ENCODE assay signal across 26 cellular contexts in genomic region chr10:64014281-64014680, GRCh38.
"Had no signal": no experiment of that assay in that cellular context is flagged by ENCODE, and none has a peak within 500 bp of the region (broad histone marks: within the 10 kb centered on the region; RNA-seq: fewer than 3 reads in every experiment).

No MANE protein-coding gene starts in this region.

- H3K4me1 ChIP-seq: left ventricle myocardium inferior, pancreas, prostate gland, sigmoid colon, tibial nerve, uterus had no signal

- H3K9me3 ChIP-seq: mucosa of descending colon, pancreas, prostate gland, sigmoid colon, uterus had no signal

- H3K27ac Mint-ChIP-seq: naive thymus-derived CD4-positive, alpha-beta T cell; natural killer cell treated with Interleukin-12 subunit alpha and Interleukin-12 subunit beta and Interleukin-15 and Interleukin-18, amount 100 ng/mL, for 72 hours; stimulated activated memory B cell treated with anti-CD40 and anti-IgM and Interleukin-4, amounts not matched to agents 10 μg/mL and 1 μg/mL and 100 μg/mL, for 72 hours; stimulated activated naive CD8-positive, alpha-beta T cell treated with anti-CD3 and anti-CD28 coated beads, Interleukin-15, amount 100 ng/mL, for 72 hours; type B pancreatic cell had no signal

- H3K36me3 Mint-ChIP-seq: naive thymus-derived CD4-positive, alpha-beta T cell; natural killer cell treated with Interleukin-12 subunit alpha and Interleukin-12 subunit beta and Interleukin-15 and Interleukin-18, amount 100 ng/mL, for 72 hours; stimulated activated memory B cell treated with anti-CD40 and anti-IgM and Interleukin-4, amounts not matched to agents 10 μg/mL and 1 μg/mL and 100 μg/mL, for 72 hours; type B pancreatic cell had no signal

- H3K4me2 ChIP-seq: smooth muscle cell had no signal

- H3K4me3 Mint-ChIP-seq: naive thymus-derived CD4-positive, alpha-beta T cell; natural killer cell treated with Interleukin-12 subunit alpha and Interleukin-12 subunit beta and Interleukin-15 and Interleukin-18, amount 100 ng/mL, for 72 hours; neural crest cell; stimulated activated memory B cell treated with anti-CD40 and anti-IgM and Interleukin-4, amounts not matched to agents 10 μg/mL and 1 μg/mL and 100 μg/mL, for 72 hours; stimulated activated naive CD8-positive, alpha-beta T cell treated with anti-CD3 and anti-CD28 coated beads, Interleukin-15, amount 100 ng/mL, for 72 hours; type B pancreatic cell had no signal

- DNase-seq: islet precursor cell; left ventricle myocardium inferior; midbrain; mucosa of descending colon; naive thymus-derived CD4-positive, alpha-beta T cell; nucleus accumbens; pancreas; retina; right cardiac atrium; sigmoid colon; stimulated activated CD4-positive, alpha-beta T cell treated with anti-CD3 and anti-CD28 coated beads, Interleukin-1b, Interleukin-23, amount 100 ng/mL, for 48 hours; stimulated activated CD4-positive, alpha-beta T cell treated with anti-CD3 and anti-CD28 coated beads, Interleukin-2, amount 100 ng/mL, for 48 hours; stimulated activated CD4-positive, alpha-beta T cell treated with anti-CD3 and anti-CD28 coated beads, Interleukin-4, amount 100 ng/mL, for 4 hours; stimulated activated CD8-positive, alpha-beta memory T cell treated with anti-CD3 and anti-CD28 coated beads, Interleukin-4, amount 100 ng/mL, for 48 hours; stimulated activated naive CD4-positive, alpha-beta T cell treated with Interleukin-2 at 50 U/mL for 16 hours; stimulated activated naive CD8-positive, alpha-beta T cell treated with anti-CD3 and anti-CD28 coated beads, Interleukin-15, amount 100 ng/mL, for 72 hours; substantia nigra; uterus had no signal

- H3K4me3 ChIP-seq: left ventricle myocardium inferior, lung, mucosa of descending colon, pancreas, prostate gland, sigmoid colon, smooth muscle cell, tibial nerve, uterus had no signal

- H3K4me1 Mint-ChIP-seq: naive thymus-derived CD4-positive, alpha-beta T cell; stimulated activated memory B cell treated with anti-CD40 and anti-IgM and Interleukin-4, amounts not matched to agents 10 μg/mL and 1 μg/mL and 100 μg/mL, for 72 hours; stimulated activated naive CD8-positive, alpha-beta T cell treated with anti-CD3 and anti-CD28 coated beads, Interleukin-15, amount 100 ng/mL, for 72 hours had no signal

- H3K27me3 ChIP-seq: pancreas, sigmoid colon, tibial nerve, uterus had no signal

- H3K36me3 ChIP-seq: left ventricle myocardium inferior, pancreas, prostate gland, sigmoid colon, tibial nerve, uterus had no signal

- FAIRE-seq: pancreas had no signal

- H3K27ac ChIP-seq: left ventricle myocardium inferior, pancreas, prostate gland, sigmoid colon, tibial nerve, uterus had no signal

- ATAC-seq: mucosa of descending colon; naive thymus-derived CD4-positive, alpha-beta T cell; natural killer cell treated with Interleukin-12 subunit alpha and Interleukin-12 subunit beta and Interleukin-15 and Interleukin-18, amount 100 ng/mL, for 72 hours; pancreas; right cardiac atrium; stimulated activated memory B cell treated with anti-CD40 and anti-IgM and Interleukin-4, amounts not matched to agents 10 μg/mL and 1 μg/mL and 100 μg/mL, for 72 hours; stimulated activated naive CD8-positive, alpha-beta T cell treated with anti-CD3 and anti-CD28 coated beads, Interleukin-15, amount 100 ng/mL, for 72 hours had no signal

- H3K27me3 Mint-ChIP-seq: natural killer cell treated with Interleukin-12 subunit alpha and Interleukin-12 subunit beta and Interleukin-15 and Interleukin-18, amount 100 ng/mL, for 72 hours; stimulated activated memory B cell treated with anti-CD40 and anti-IgM and Interleukin-4, amounts not matched to agents 10 μg/mL and 1 μg/mL and 100 μg/mL, for 72 hours; stimulated activated naive CD8-positive, alpha-beta T cell treated with anti-CD3 and anti-CD28 coated beads, Interleukin-15, amount 100 ng/mL, for 72 hours; type B pancreatic cell had no signal

- H3K9me3 Mint-ChIP-seq: neural crest cell, type B pancreatic cell had no signal
